1 cellular context compared by ENCODE assay signal in the genomic region with DNA sequence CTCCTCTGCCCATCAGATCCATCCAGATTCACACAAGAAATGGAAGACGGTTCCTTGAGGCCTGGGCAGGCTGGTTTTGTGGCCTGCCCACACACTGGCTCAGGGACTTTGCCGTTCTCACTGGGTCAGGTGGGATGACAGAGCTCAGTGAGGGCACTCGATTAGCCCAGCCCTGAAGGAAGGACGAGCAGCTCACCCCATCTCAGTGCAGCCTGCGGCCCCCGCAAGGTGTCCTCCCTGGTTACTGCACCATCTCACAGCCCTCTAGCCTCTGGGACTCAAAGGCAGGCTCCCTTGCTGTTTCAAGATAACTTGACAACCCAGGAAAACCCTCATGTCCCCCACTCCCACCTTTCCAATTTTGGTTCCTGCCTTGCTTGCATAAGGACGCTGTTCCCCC.
TF ChIP-seq lines count a peak whose summit lies in the region.

No MANE protein-coding gene starts in this region.

TF ChIP-seq in HepG2, 621 proteins besides CTCF, POLR2A, EP300 and RAD21:
- TF ChIP-seq ZNF670 (CRISPR knock-in tag; IDR thresholded peaks at IDR 0.05; ENCODE audit: borderline replicate concordance) (no peak), ZBTB25 (CRISPR knock-in tag; IDR thresholded peaks at IDR 0.05) (no peak), ZBTB4 (CRISPR knock-in tag; IDR thresholded peaks at IDR 0.05; ENCODE audit: borderline replicate concordance) (no peak), ASH2L (IDR thresholded peaks at IDR 0.05; ENCODE audit: insufficient read length, low read depth, low read length) (no peak), ZMYM2 (CRISPR knock-in tag; IDR thresholded peaks at IDR 0.05) (no peak), HCFC1 (IDR thresholded peaks at IDR 0.05; ENCODE audit: low read depth, low read length) (no peak), NR2F6 (IDR thresholded peaks at IDR 0.05) (no peak), NR2F6 (CRISPR knock-in tag; IDR thresholded peaks at IDR 0.05) (no peak), KDM2A (CRISPR knock-in tag; IDR thresholded peaks at IDR 0.05; ENCODE audit: borderline replicate concordance, low read depth) (no peak), ETS1 (CRISPR knock-in tag; IDR thresholded peaks at IDR 0.05) (no peak), SRSF9 (IDR thresholded peaks at IDR 0.05; ENCODE audit: borderline replicate concordance, insufficient read depth, low read depth, low read length, poor library complexity, severe bottlenecking) (no peak)
